Comparison of ENCODE assay signal across 18 cellular contexts in the genomic region with DNA sequence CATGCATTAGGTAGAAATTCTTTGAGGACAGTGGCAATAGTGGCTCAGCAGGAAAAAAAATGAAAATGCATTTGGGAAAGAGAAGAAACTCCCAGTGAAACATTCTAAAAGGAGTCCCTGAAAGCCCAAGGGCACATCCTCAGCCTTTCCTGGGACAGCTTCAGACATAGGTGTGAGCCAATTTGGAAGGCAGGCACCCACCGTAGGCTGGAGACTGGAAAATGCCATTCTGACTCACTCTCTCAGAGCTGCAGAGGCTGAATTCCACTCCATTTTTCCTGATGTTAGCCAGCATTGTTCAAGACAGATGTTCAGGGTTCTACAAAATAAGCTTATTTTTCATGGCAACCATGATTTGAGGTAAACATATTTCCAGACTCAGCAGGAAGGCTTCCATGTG.
A peak's percentile ranks its signal among the peaks of the same experiment; 100 is the strongest.
DNase-seq lines count a peak whose midpoint lies in the region; ATAC-seq and TF ChIP-seq lines count a peak whose summit lies in the region.
"Had no signal": no experiment of that assay in that cellular context is flagged by ENCODE, and none has a peak within 500 bp of the region (broad histone marks: within the 10 kb centered on the region; RNA-seq: fewer than 3 reads in every experiment).

No MANE protein-coding gene starts in this region.

- no peak for ATAC-seq in HG02678 (IDR thresholded peaks at IDR 0.05; ENCODE audit: unreplicated experiment)
- ATAC-seq: GM23338 had no signal

- no peak for TF ChIP-seq CTCF in epithelial cell of esophagus (IDR thresholded peaks at IDR 0.05; ENCODE audit: insufficient read depth, low read depth, low read length, missing control alignments)

- DNase-seq in AG20443 (ENCODE audit: low spot score) (peak; percentile 45), epithelial cell of esophagus (ENCODE audit: low read depth) (peak; percentile 6), kidney tubule cell (ENCODE audit: low spot score) (peak; percentile 10), renal cortical epithelial cell (ENCODE audit: low read depth) (peak; percentile 23), SIG-M5 (lab: John Stamatoyannopoulos, UW) (no peak), nucleus accumbens (lab: John Stamatoyannopoulos, UW) (no peak), COR-L47 (lab: John Stamatoyannopoulos, UW) (no peak)
- DNase-seq: 8988T; BE2C; C1 segment of cervical spinal cord; Caco-2; CD4-positive, CD25-positive, alpha-beta regulatory T cell; CD8-positive, alpha-beta memory T cell; DMS79; GDM1; HCEC 1CT had no signal

- no peak overlapping the region for H3K4me3 ChIP-seq in epithelial cell of esophagus (ENCODE audit: low read length)
- H3K4me3 ChIP-seq: GM23338 had no signal

Comparison
In these comparisons a context has a peak if more than half of its experiments do, and no peak if none do; other contexts are left out.
1. DNase-seq: peak in AG20443 (single experiment), epithelial cell of esophagus (single experiment), kidney tubule cell (single experiment) and renal cortical epithelial cell (single experiment); none in SIG-M5 (single experiment), nucleus accumbens (0 of 56) and COR-L47 (single experiment).